ENCODE assay signal across 2 cellular contexts in the genomic region with DNA sequence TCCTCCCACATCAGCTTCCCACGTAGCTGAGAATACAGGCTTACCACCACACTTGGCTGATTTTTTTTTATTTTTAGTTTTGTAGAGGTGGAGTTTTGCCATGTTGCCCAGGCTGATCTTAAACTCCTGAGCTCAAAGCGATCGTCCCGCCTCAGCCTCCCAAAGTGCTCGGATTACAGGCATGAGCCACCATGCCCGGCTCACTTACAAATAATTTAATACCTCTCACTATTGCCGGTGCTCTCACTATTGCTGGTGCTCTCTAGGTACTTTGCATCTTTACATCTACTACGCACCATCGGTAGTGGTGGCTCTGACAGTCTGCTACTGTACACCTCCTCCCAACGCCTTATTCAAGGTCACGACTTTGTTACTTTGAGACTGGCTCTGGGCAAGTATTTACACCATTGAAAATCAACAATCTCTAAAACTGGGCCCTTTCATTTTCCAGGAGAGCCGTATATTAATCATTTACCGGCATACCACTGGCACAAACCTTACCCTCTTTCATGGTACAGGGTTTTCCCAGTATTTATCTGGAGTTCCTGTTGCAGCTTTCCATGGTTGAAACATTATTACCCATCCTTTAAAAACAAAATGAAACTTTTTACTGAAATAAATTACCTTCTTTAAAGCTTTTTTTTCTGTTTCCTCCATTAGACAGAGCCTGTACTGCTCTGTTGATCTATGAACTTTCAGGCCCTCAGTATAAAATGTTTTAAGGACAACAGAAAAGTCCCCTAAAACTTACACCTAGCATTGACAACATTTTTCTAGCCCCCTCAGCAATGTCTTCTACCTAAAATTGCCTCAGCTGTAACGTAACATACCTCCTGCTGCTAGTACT.
TF ChIP-seq lines count a peak whose summit lies in the region.

No MANE protein-coding gene starts in this region.

TF ChIP-seq in H1, 55 proteins besides CTCF, POLR2A, EP300 and RAD21:
- TF ChIP-seq CBX8 (IDR thresholded peaks at IDR 0.05; ENCODE audit: borderline replicate concordance, low read depth, low read length), result no peak
- TF ChIP-seq BCL11A (IDR thresholded peaks at IDR 0.05; ENCODE audit: low read depth in 2 of 2, low read length in 2 of 2), result no peak
- TF ChIP-seq, protein P1, sequence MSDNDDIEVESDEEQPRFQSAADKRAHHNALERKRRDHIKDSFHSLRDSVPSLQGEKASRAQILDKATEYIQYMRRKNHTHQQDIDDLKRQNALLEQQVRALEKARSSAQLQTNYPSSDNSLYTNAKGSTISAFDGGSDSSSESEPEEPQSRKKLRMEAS (IDR thresholded peaks at IDR 0.05), result no peak
- TF ChIP-seq PHF8 (conservative IDR thresholded peaks at IDR 0.05; ENCODE audit: low read depth, low read length), result no peak
- TF ChIP-seq KDM4A (IDR thresholded peaks at IDR 0.05; ENCODE audit: low read depth, low read length, severe bottlenecking), result no peak
- TF ChIP-seq YY1 (IDR thresholded peaks at IDR 0.05; ENCODE audit: low read depth, low read length), result no peak
- no peak for TF ChIP-seq SUZ12 (IDR thresholded peaks at IDR 0.05; ENCODE audit: low read length)
- TF ChIP-seq, protein P2, sequence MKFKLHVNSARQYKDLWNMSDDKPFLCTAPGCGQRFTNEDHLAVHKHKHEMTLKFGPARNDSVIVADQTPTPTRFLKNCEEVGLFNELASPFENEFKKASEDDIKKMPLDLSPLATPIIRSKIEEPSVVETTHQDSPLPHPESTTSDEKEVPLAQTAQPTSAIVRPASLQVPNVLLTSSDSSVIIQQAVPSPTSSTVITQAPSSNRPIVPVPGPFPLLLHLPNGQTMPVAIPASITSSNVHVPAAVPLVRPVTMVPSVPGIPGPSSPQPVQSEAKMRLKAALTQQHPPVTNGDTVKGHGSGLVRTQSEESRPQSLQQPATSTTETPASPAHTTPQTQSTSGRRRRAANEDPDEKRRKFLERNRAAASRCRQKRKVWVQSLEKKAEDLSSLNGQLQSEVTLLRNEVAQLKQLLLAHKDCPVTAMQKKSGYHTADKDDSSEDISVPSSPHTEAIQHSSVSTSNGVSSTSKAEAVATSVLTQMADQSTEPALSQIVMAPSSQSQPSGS (IDR thresholded peaks at IDR 0.05; ENCODE audit: low read length), result no peak
- TF ChIP-seq SRF (IDR thresholded peaks at IDR 0.05; ENCODE audit: low read depth, low read length), result no peak
- TF ChIP-seq, protein P3, sequence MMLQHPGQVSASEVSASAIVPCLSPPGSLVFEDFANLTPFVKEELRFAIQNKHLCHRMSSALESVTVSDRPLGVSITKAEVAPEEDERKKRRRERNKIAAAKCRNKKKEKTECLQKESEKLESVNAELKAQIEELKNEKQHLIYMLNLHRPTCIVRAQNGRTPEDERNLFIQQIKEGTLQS (IDR thresholded peaks at IDR 0.05; ENCODE audit: insufficient read depth, low read depth, low read length), result no peak
- TF ChIP-seq FOSL1 (IDR thresholded peaks at IDR 0.05; ENCODE audit: insufficient read depth, low read depth, low read length), result no peak
- no peak for TF ChIP-seq GABPA (IDR thresholded peaks at IDR 0.05; ENCODE audit: borderline replicate concordance, insufficient read depth, low read length)
- no peak for TF ChIP-seq SP2 (IDR thresholded peaks at IDR 0.05; ENCODE audit: low read length)
- TF ChIP-seq CEBPB (IDR thresholded peaks at IDR 0.05; ENCODE audit: low read depth, low read length), result no peak
- no peak for TF ChIP-seq RBBP5 (IDR thresholded peaks at IDR 0.05; ENCODE audit: borderline replicate concordance, low read depth, low read length)
- no peak for TF ChIP-seq CHD1 (IDR thresholded peaks at IDR 0.05; ENCODE audit: low read depth, low read length)
- no peak for TF ChIP-seq TBP (IDR thresholded peaks at IDR 0.05; ENCODE audit: low read depth, low read length)
- TF ChIP-seq KDM1A (IDR thresholded peaks at IDR 0.05; ENCODE audit: borderline replicate concordance, low read length), result no peak
- no peak for TF ChIP-seq CREB1 (IDR thresholded peaks at IDR 0.05)
TF ChIP-seq in H1: peak in this region for 0.

TF ChIP-seq in liver, 16 proteins besides CTCF, POLR2A, EP300 and RAD21:
- TF ChIP-seq HNF4A (conservative IDR thresholded peaks at IDR 0.05) (peak; percentile 37 to 45), FOXA2 (IDR thresholded peaks at IDR 0.05) (peak; percentile 5), RXRA (IDR thresholded peaks at IDR 0.05) (peak; percentile 9 to 15), NR2F2 (IDR thresholded peaks at IDR 0.05) (no peak), JUND (IDR thresholded peaks at IDR 0.05) (no peak), HNF4G (IDR thresholded peaks at IDR 0.05) (no peak), YY1 (IDR thresholded peaks at IDR 0.05) (peak; percentile 35)
- TF ChIP-seq, protein P4, sequence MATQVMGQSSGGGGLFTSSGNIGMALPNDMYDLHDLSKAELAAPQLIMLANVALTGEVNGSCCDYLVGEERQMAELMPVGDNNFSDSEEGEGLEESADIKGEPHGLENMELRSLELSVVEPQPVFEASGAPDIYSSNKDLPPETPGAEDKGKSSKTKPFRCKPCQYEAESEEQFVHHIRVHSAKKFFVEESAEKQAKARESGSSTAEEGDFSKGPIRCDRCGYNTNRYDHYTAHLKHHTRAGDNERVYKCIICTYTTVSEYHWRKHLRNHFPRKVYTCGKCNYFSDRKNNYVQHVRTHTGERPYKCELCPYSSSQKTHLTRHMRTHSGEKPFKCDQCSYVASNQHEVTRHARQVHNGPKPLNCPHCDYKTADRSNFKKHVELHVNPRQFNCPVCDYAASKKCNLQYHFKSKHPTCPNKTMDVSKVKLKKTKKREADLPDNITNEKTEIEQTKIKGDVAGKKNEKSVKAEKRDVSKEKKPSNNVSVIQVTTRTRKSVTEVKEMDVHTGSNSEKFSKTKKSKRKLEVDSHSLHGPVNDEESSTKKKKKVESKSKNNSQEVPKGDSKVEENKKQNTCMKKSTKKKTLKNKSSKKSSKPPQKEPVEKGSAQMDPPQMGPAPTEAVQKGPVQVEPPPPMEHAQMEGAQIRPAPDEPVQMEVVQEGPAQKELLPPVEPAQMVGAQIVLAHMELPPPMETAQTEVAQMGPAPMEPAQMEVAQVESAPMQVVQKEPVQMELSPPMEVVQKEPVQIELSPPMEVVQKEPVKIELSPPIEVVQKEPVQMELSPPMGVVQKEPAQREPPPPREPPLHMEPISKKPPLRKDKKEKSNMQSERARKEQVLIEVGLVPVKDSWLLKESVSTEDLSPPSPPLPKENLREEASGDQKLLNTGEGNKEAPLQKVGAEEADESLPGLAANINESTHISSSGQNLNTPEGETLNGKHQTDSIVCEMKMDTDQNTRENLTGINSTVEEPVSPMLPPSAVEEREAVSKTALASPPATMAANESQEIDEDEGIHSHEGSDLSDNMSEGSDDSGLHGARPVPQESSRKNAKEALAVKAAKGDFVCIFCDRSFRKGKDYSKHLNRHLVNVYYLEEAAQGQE (IDR thresholded peaks at IDR 0.05), result no peak
TF ChIP-seq in liver: peak in this region for 4.
